Comparison of ENCODE assay signal across 8 cellular contexts in the genomic region with DNA sequence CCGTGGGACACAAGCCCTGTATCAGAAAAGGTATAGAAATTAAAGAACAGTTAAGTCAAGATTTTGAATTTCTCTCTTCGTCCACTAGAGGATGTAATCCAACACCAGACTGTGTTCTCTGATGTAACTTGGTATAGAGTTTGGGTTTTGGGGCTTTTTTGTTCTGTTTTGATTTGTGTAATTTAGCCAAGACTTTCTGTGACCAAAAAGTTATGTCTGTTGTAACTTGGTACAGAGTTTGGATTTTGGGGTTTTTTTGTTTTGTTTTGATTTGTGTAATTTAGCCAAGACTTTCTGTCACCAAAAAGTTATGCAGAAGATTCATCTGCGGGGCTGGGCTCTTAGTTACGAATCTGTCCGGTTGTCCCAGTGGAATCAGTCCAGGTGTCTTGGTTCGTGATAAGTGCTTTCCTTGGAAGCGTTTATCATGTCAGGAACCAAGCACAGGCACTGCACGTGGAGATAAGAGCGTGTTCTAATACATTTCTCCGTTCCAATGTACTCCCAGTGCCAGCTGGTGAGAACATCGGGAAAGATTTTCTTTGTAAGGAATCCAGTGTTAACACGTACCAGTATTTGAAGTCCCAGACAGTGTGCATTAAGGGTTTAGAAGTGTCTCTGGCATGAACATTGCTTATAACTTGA. TPM values are rescaled to one million over a fixed set of nuclear protein-coding genes. Genes with fewer than 3 reads are reported as not detected.
DNase-seq lines count a peak whose midpoint lies in the region; ATAC-seq and TF ChIP-seq lines count a peak whose summit lies in the region.

No MANE protein-coding gene starts in this region.

- no peaks in the 10 kb centered on the region for H3K27me3 Mint-ChIP-seq in activated CD4-positive, alpha-beta T cell treated with anti-CD3 and anti-CD28 coated beads, Interleukin-2, amount 10 ng/mL, durations not matched to agents 24 days and 14 days

- peak overlapping the region; percentile 78 for H3K27ac Mint-ChIP-seq in activated CD4-positive, alpha-beta T cell treated with anti-CD3 and anti-CD28 coated beads, Interleukin-2, amount 10 ng/mL, durations not matched to agents 24 days and 14 days

- H3K9me3 Mint-ChIP-seq in activated CD4-positive, alpha-beta T cell treated with anti-CD3 and anti-CD28 coated beads, Interleukin-2, amount 10 ng/mL, durations not matched to agents 24 days and 14 days = no peaks in the 10 kb centered on the region

- H3K27ac ChIP-seq in PC-3 (ENCODE audit: low read length) (no peak overlapping the region), dorsolateral prefrontal cortex (peak overlapping the region; percentile 52 to 100 (median 97))

- no peak overlapping the region for H3K9ac ChIP-seq in PC-3 (ENCODE audit: low read length)

- no peaks in the 10 kb centered on the region for H3K9me2 ChIP-seq in PC-3 (replicated peaks; ENCODE audit: low read length)

- H3K9me3 ChIP-seq in PC-3 (ENCODE audit: low read length) (no peaks in the 10 kb centered on the region), mucosa of descending colon (no peaks in the 10 kb centered on the region)

- POLR2A ChIA-PET in PC-3 (lab: Charles Lee; ENCODE audit: unreplicated experiment) = no interaction called here

- H3K36me3 ChIP-seq in PC-3 (ENCODE audit: low read depth, low read length) = peaks cover 45% of the 10 kb centered on the region
- peaks cover 5% of the 10 kb centered on the region for H3K36me3 ChIP-seq in mucosa of descending colon (ENCODE audit: low read depth)

- H3K27me3 ChIP-seq in PC-3 (ENCODE audit: low read length) (no peaks in the 10 kb centered on the region), dorsolateral prefrontal cortex (no peaks in the 10 kb centered on the region)

- 14 to 26% methylated on average over 12 of the region's 12 CpGs for WGBS in lower leg skin, 2 donors

- no peak for DNase-seq in activated CD4-positive, alpha-beta T cell treated with anti-CD3 and anti-CD28 coated beads, Interleukin-2, amount 10 ng/mL, durations not matched to agents 24 days and 14 days
- no peak for DNase-seq in activated CD4-positive, alpha-beta T cell treated with anti-CD3 and anti-CD28 coated beads for 48 hours
- DNase-seq in PC-3 = peak; percentile 71
- DNase-seq in dorsolateral prefrontal cortex = no peak
- DNase-seq in mucosa of descending colon = no peak
- no peak for DNase-seq in lower leg skin (ENCODE audit: low spot score in 2 of 2)

- no peaks in the 10 kb centered on the region for H3F3A ChIP-seq in PC-3 (ENCODE audit: low read length, unreplicated experiment)

- peaks cover 62% of the 10 kb centered on the region for H3K36me3 Mint-ChIP-seq in activated CD4-positive, alpha-beta T cell treated with anti-CD3 and anti-CD28 coated beads, Interleukin-2, amount 10 ng/mL, durations not matched to agents 24 days and 14 days (ENCODE audit: low read depth)

- TF ChIP-seq CTCF in PC-3 (conservative IDR thresholded peaks at IDR 0.05; ENCODE audit: low read depth, low read length) (peak; percentile 86), dorsolateral prefrontal cortex (IDR thresholded peaks at IDR 0.05 in 54 of 56, conservative IDR thresholded peaks at IDR 0.05 in 2 of 56; ENCODE audit: low read depth in 1 of 56, partially characterized antibody in 56 of 56) (peak; percentile 68 to 95 (median 85)), mucosa of descending colon (IDR thresholded peaks at IDR 0.05) (no peak), lower leg skin (IDR thresholded peaks at IDR 0.05) (no peak)

- no peaks in the 10 kb centered on the region for H4K20me1 ChIP-seq in PC-3 (ENCODE audit: low read length)

- ATAC-seq in PC-3 (peak; percentile 65), mucosa of descending colon (peak; percentile 29), GM19452 (IDR thresholded peaks at IDR 0.05; ENCODE audit: unreplicated experiment) (no peak), GM21528 (IDR thresholded peaks at IDR 0.05; ENCODE audit: low FRiP score, unreplicated experiment) (no peak)

- peaks cover 31% of the 10 kb centered on the region for H3K4me1 Mint-ChIP-seq in activated CD4-positive, alpha-beta T cell treated with anti-CD3 and anti-CD28 coated beads, Interleukin-2, amount 10 ng/mL, durations not matched to agents 24 days and 14 days

- intact Hi-C loops in activated CD4-positive, alpha-beta T cell treated with anti-CD3 and anti-CD28 coated beads, Interleukin-2, amount 10 ng/mL, durations not matched to agents 24 days and 14 days (cut with micrococcal nuclease) = loop anchor here (2.0 kb wide), 1 partner anchor 44 kb away; a partner anchor contains a TSS
- intact Hi-C loops in PC-3 (cut with micrococcal nuclease) = loop anchor here (1.0 kb wide), 2 partner anchors 25 to 44 kb away; a partner anchor contains a TSS
- intact Hi-C loops in dorsolateral prefrontal cortex (cut with DNase I) = loop anchor here (5.0 to 10.0 kb wide), 3 partner anchors 46 to 398 kb away; a partner anchor contains a TSS
- intact Hi-C loops in mucosa of descending colon (cut with DNase I, micrococcal nuclease) = no loop called here
- intact Hi-C loops in lower leg skin (cut with DNase I; ENCODE audit: low total_unique reads) = no loop called here

- BruUV-seq in PC-3 (replicated peaks; lab: Mats Ljungman, UMichigan) = no TSS peak

- H3K4me1 ChIP-seq in PC-3 (ENCODE audit: insufficient read depth, low read length) (no peaks in the 10 kb centered on the region), mucosa of descending colon (ENCODE audit: low read depth) (peaks cover 10% of the 10 kb centered on the region)

- CTCF ChIA-PET in PC-3 (lab: Charles Lee) = no interaction called here

- H3K4me3 ChIP-seq in PC-3 (ENCODE audit: low read length) (no peak overlapping the region), dorsolateral prefrontal cortex (peak overlapping the region in 6 of 59 donors; percentile 0 to 20 (median 6)), mucosa of descending colon (no peak overlapping the region), lower leg skin (ENCODE audit: low read depth, poor library complexity, severe bottlenecking) (no peak overlapping the region)

- TF ChIP-seq POLR2A in lower leg skin (IDR thresholded peaks at IDR 0.05) = no peak

- peaks cover 17% of the 10 kb centered on the region for H3K79me2 ChIP-seq in PC-3 (ENCODE audit: low read length)

- no peak overlapping the region for H2AFZ ChIP-seq in PC-3 (ENCODE audit: low read length)

- no peak overlapping the region for H3K4me2 ChIP-seq in PC-3 (ENCODE audit: low read length)

- H3K4me3 Mint-ChIP-seq in activated CD4-positive, alpha-beta T cell treated with anti-CD3 and anti-CD28 coated beads, Interleukin-2, amount 10 ng/mL, durations not matched to agents 24 days and 14 days = no peak overlapping the region

RNA-seq across cellular contexts. Expression of a gene that starts 44.1 kb away (rescaled TPM):
- 71.4 and 73.1 TPM in 2 replicates for total RNA-seq in activated CD4-positive, alpha-beta T cell treated with anti-CD3 and anti-CD28 coated beads, Interleukin-2, amount 10 ng/mL, durations not matched to agents 24 days and 14 days
- total RNA-seq in PC-3 (2014; rRNA removed) = 39.8 and 50.9 TPM in 2 replicates
- total RNA-seq in dorsolateral prefrontal cortex = 100 to 1,000 TPM in 117 of 120 experiments, 10 to 100 TPM in 3; 93.3 to 297 (median 156) TPM
- 10 to 100 TPM; 24.5 to 44.6 (median 44.0) TPM for total RNA-seq in mucosa of descending colon
- 10 to 100 TPM; 19.1 to 59.5 (median 46.3) TPM for total RNA-seq in lower leg skin

Comparison
In these comparisons a context has a peak if more than half of its experiments do, and no peak if none do; other contexts are left out.
1. ATAC-seq: peak in PC-3 (single experiment) and mucosa of descending colon (single experiment); none in GM19452 (single experiment) and GM21528 (single experiment).
2. CTCF ChIP-seq: peak in PC-3 (single experiment) and dorsolateral prefrontal cortex (56 of 56); none in mucosa of descending colon (single experiment) and lower leg skin (0 of 3).
3. intact Hi-C loops: an anchor here in activated CD4-positive, alpha-beta T cell treated with anti-CD3 and anti-CD28 coated beads, Interleukin-2, amount 10 ng/mL, durations not matched to agents 24 days and 14 days (2.0 kb wide), PC-3 (1.0 kb wide) and dorsolateral prefrontal cortex (5.0 to 10.0 kb wide); none called in mucosa of descending colon and lower leg skin.